Comparison of ENCODE assay signal across 10 cellular contexts in genomic region chr19:42078058-42078457, GRCh38. TPM values are rescaled to one million over a fixed set of nuclear protein-coding genes. Genes with fewer than 3 reads are reported as not detected.
DNase-seq lines count a peak whose midpoint lies in the region; ATAC-seq and TF ChIP-seq lines count a peak whose summit lies in the region.
"Had no signal": no experiment of that assay in that cellular context is flagged by ENCODE, and none has a peak within 500 bp of the region (broad histone marks: within the 10 kb centered on the region; RNA-seq: fewer than 3 reads in every experiment).

No MANE protein-coding gene starts in this region.

- H3K27me3 ChIP-seq in smooth muscle cell (ENCODE audit: low read depth) = no peaks in the 10 kb centered on the region
- H3K27me3 ChIP-seq: suprapubic skin had no signal

- no peak for DNase-seq in activated T-cell treated with anti-CD3 and anti-CD28 coated beads, Interleukin-2, amount 50 U/mL, for 24 hours
- DNase-seq in activated T-cell treated with anti-CD3 and anti-CD28 coated beads, Interleukin-2, amount 50 U/mL, for 1 hour = no peak
- DNase-seq in T-cell = no peak
- DNase-seq in endothelial cell (ENCODE audit: low spot score) = no peak
- DNase-seq in smooth muscle cell (lab: John Stamatoyannopoulos, UW; ENCODE audit: unreplicated experiment) = no peak
- no peak for DNase-seq in CD1c-positive myeloid dendritic cell (ENCODE audit: extremely low spot score)
- DNase-seq in NCI-H1417 treated with DMSO at 0.1 percent for 48 hours (lab: John Stamatoyannopoulos, UW) = no peak
- DNase-seq: amygdala had no signal

- H3K79me2 ChIP-seq in smooth muscle cell (ENCODE audit: low read depth) = peaks cover 37% of the 10 kb centered on the region

- H3K4me1 Mint-ChIP-seq in activated T-cell treated with anti-CD3 and anti-CD28 coated beads, Interleukin-2, amount 50 U/mL, for 24 hours (ENCODE audit: low read depth) = peaks cover 53% of the 10 kb centered on the region
- H3K4me1 Mint-ChIP-seq in T-cell (peaks cover 38 to 50% (median 48%) of the 10 kb centered on the region in 3 donors), endothelial cell (ENCODE audit: unreplicated experiment) (peaks cover 28% of the 10 kb centered on the region)

- no peak overlapping the region for H3K9ac ChIP-seq in smooth muscle cell (ENCODE audit: low read depth)

- 94% methylated on average over 1 of the region's 1 CpG for WGBS in smooth muscle cell (ENCODE audit: low lambda C conversion rate)

- no peaks in the 10 kb centered on the region for H3K9me3 Mint-ChIP-seq in activated T-cell treated with anti-CD3 and anti-CD28 coated beads, Interleukin-2, amount 50 U/mL, for 24 hours
- no peaks in the 10 kb centered on the region for H3K9me3 Mint-ChIP-seq in T-cell
- H3K9me3 Mint-ChIP-seq in endothelial cell (ENCODE audit: unreplicated experiment) = no peaks in the 10 kb centered on the region

- CTCF ChIA-PET in T-cell (lab: Charles Lee) = no interaction called here

- H3K9me3 ChIP-seq in smooth muscle cell (replicated peaks; ENCODE audit: low read depth) = no peaks in the 10 kb centered on the region
- H3K9me3 ChIP-seq: suprapubic skin had no signal

- H2AFZ ChIP-seq in smooth muscle cell (ENCODE audit: low read depth) = no peak overlapping the region

- no peak overlapping the region for H3K27ac ChIP-seq in smooth muscle cell (ENCODE audit: low read depth)
- H3K27ac ChIP-seq: suprapubic skin had no signal

- H3K4me3 ChIP-seq in smooth muscle cell = no peak overlapping the region

- peak overlapping the region; percentile 100 for H3K4me3 Mint-ChIP-seq in activated T-cell treated with anti-CD3 and anti-CD28 coated beads, Interleukin-2, amount 50 U/mL, for 24 hours
- H3K4me3 Mint-ChIP-seq in T-cell = peak overlapping the region; percentile 88 to 94 (median 94)
- peak overlapping the region; percentile 98 for H3K4me3 Mint-ChIP-seq in endothelial cell (ENCODE audit: unreplicated experiment)

- no peaks in the 10 kb centered on the region for H3K27me3 Mint-ChIP-seq in activated T-cell treated with anti-CD3 and anti-CD28 coated beads, Interleukin-2, amount 50 U/mL, for 24 hours
- H3K27me3 Mint-ChIP-seq in T-cell (no peaks in the 10 kb centered on the region), endothelial cell (ENCODE audit: unreplicated experiment) (peaks cover 30% of the 10 kb centered on the region)

- no peak for TF ChIP-seq CTCF in endothelial cell (IDR thresholded peaks at IDR 0.05; ENCODE audit: unreplicated experiment)
- TF ChIP-seq CTCF in smooth muscle cell (IDR thresholded peaks at IDR 0.05; ENCODE audit: borderline replicate concordance, insufficient read depth, poor library complexity, severe bottlenecking) = no peak

- peaks cover 56% of the 10 kb centered on the region for H4K20me1 ChIP-seq in smooth muscle cell (ENCODE audit: low read depth)

- peaks cover 68% of the 10 kb centered on the region for H3K36me3 Mint-ChIP-seq in activated T-cell treated with anti-CD3 and anti-CD28 coated beads, Interleukin-2, amount 50 U/mL, for 24 hours (ENCODE audit: low read depth)
- H3K36me3 Mint-ChIP-seq in T-cell (peaks cover 24% of the 10 kb centered on the region), endothelial cell (ENCODE audit: low read depth, unreplicated experiment) (peaks cover 36% of the 10 kb centered on the region)

- ATAC-seq in T-cell (replicated peaks in 1 of 4) (no peak), GM21390 (IDR thresholded peaks at IDR 0.05; ENCODE audit: unreplicated experiment) (no peak)

- H3K27ac Mint-ChIP-seq in activated T-cell treated with anti-CD3 and anti-CD28 coated beads, Interleukin-2, amount 50 U/mL, for 24 hours = peak overlapping the region; percentile 93
- peak overlapping the region; percentile 65 to 91 for H3K27ac Mint-ChIP-seq in T-cell
- H3K27ac Mint-ChIP-seq in endothelial cell (ENCODE audit: unreplicated experiment) = peak overlapping the region; percentile 86

- POLR2A ChIA-PET in T-cell (lab: Charles Lee) = no interaction called here

- peak overlapping the region; percentile 87 for H3K4me2 ChIP-seq in smooth muscle cell

- H3K36me3 ChIP-seq in smooth muscle cell (ENCODE audit: low read depth) = no peaks in the 10 kb centered on the region

- no peaks in the 10 kb centered on the region for H3F3A ChIP-seq in smooth muscle cell (ENCODE audit: low read depth)

- peaks cover 16% of the 10 kb centered on the region for H3K4me1 ChIP-seq in smooth muscle cell (ENCODE audit: low read depth)

RNA-seq across cellular contexts. Expression of gene ZNF574, which starts 2.1 kb away (rescaled TPM):
- total RNA-seq in T-cell = 10 to 100 TPM; 18.4 to 27.4 (median 26.6) TPM
- 19.7 TPM for total RNA-seq in endothelial cell (ENCODE audit: unreplicated experiment)
- 8.9 and 13.6 TPM in 2 replicates for total RNA-seq in smooth muscle cell
- polyA plus RNA-seq in smooth muscle cell = 20.5 and 22.9 TPM in 2 replicates

RNA-seq across cellular contexts. Expression of gene GRIK5, which starts 8.1 kb away (rescaled TPM):
- total RNA-seq in T-cell (1 to 10 TPM in 3 of 5 donors, under 1 TPM in 2; 0.26 to 1.5 (median 1.3) TPM), endothelial cell (ENCODE audit: unreplicated experiment) (18.4 TPM), smooth muscle cell (0.58 and 2.0 TPM in 2 replicates)
- polyA plus RNA-seq in smooth muscle cell = 0.67 and 1.9 TPM in 2 replicates

RNA-seq across cellular contexts. Expression of gene POU2F2, which starts 54.2 kb away (rescaled TPM):
- total RNA-seq in T-cell (10 to 100 TPM; 27.9 to 71.7 (median 59.5) TPM), endothelial cell (ENCODE audit: unreplicated experiment) (5.7 TPM), smooth muscle cell (0.58 and 0.99 TPM in 2 replicates)
- polyA plus RNA-seq in smooth muscle cell = 6.3 and 8.6 TPM in 2 replicates
